8 cellular contexts compared by ENCODE assay signal in genomic region chr4:119559044-119559647, GRCh38.
A peak's percentile ranks its signal among the peaks of the same experiment; 100 is the strongest.
DNase-seq lines count a peak whose midpoint lies in the region; ATAC-seq, FAIRE-seq and TF ChIP-seq lines count a peak whose summit lies in the region.

No MANE protein-coding gene starts in this region.

- H3K36me3 ChIP-seq in prostate gland (no peaks in the 10 kb centered on the region), stomach (peaks cover 0 to 36% (median 7%) of the 10 kb centered on the region in 4 donors)

- peak; percentile 97 for FAIRE-seq in A204.1 (lab: Jason Lieb, UNC)

- intact Hi-C loops in prostate gland (cut with DNase I) (loop anchor here (2.0 kb wide), 1 partner anchor 68 kb away; no protein-coding TSS in a partner anchor), stomach (cut with DNase I; ENCODE audit: low total_unique reads) (loop anchor here (10.0 kb wide), 1 partner anchor 486 kb away; no protein-coding TSS in a partner anchor)

- TF ChIP-seq EP300 in stomach (IDR thresholded peaks at IDR 0.05) = no peak

- ATAC-seq in HG02623 (IDR thresholded peaks at IDR 0.05; ENCODE audit: unreplicated experiment) = no peak
- no peak for ATAC-seq in GM21737 (IDR thresholded peaks at IDR 0.05; ENCODE audit: unreplicated experiment)

- H3K4me3 ChIP-seq in prostate gland (no peak overlapping the region), stomach (no peak overlapping the region)

- H3K27ac ChIP-seq in prostate gland (no peak overlapping the region), stomach (no peak overlapping the region)

- no peaks in the 10 kb centered on the region for H3K27me3 ChIP-seq in prostate gland (replicated peaks; ENCODE audit: insufficient read depth)
- H3K27me3 ChIP-seq in stomach = no peaks in the 10 kb centered on the region

- TF ChIP-seq POLR2A in prostate gland (IDR thresholded peaks at IDR 0.05) (no peak), stomach (IDR thresholded peaks at IDR 0.05) (no peak)

- H3K9me3 ChIP-seq in prostate gland = no peaks in the 10 kb centered on the region
- H3K9me3 ChIP-seq in stomach = peaks cover 2 to 9% (median 7%) of the 10 kb centered on the region in 4 donors

- DNase-seq in NCI-H748 treated with DMSO at 0.1 percent for 48 hours (lab: John Stamatoyannopoulos, UW) (peak; percentile 10), epidermal melanocyte (ENCODE audit: insufficient read length, low spot score) (peak; percentile 19), prostate gland (ENCODE audit: low spot score) (no peak), stomach (no peak)

- TF ChIP-seq CTCF in GM12872 (IDR thresholded peaks at IDR 0.05; ENCODE audit: insufficient read depth, low read depth, low read length) (peak; percentile 17; the same call in 1 of the 3 replicates), prostate gland (IDR thresholded peaks at IDR 0.05) (peak in 3 of 4 experiments; percentile 32 to 53 (median 51)), stomach (IDR thresholded peaks at IDR 0.05) (peak in 3 of 7 experiments; percentile 26 to 35 (median 34))

- H3K4me1 ChIP-seq in prostate gland (replicated peaks) = no peaks in the 10 kb centered on the region
- H3K4me1 ChIP-seq in stomach = no peaks in the 10 kb centered on the region

Comparison
In these comparisons a context has a peak if more than half of its experiments do, and no peak if none do; other contexts are left out.
1. DNase-seq: peak in NCI-H748 treated with DMSO at 0.1 percent for 48 hours (single experiment) and epidermal melanocyte (single experiment); none in prostate gland (single experiment) and stomach (single experiment).